34 cellular contexts compared by ENCODE assay signal in the genomic region with DNA sequence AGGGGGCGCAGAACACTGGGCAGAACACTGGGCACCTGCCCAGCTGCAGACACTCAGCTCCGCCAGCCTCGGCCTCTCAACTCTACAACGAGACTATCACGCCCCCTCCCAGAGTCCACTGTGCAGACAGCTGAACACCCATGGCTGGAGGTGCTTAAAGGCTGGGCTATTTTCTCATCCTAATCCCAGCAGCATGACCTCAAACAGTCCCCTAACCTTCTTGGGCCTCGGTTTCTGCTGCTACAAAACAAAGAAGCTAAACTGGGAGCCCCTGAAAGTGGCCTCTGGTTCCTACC.
"Had no signal": no experiment of that assay in that cellular context is flagged by ENCODE, and none has a peak within 500 bp of the region (broad histone marks: within the 10 kb centered on the region; RNA-seq: fewer than 3 reads in every experiment).

No MANE protein-coding gene starts in this region.

- H3K27ac ChIP-seq: adrenal gland, body of pancreas, coronary artery, dorsolateral prefrontal cortex, heart left ventricle, hepatocyte had no signal

- H3K36me3 Mint-ChIP-seq: activated CD4-positive, alpha-beta memory T cell treated with anti-CD3 and anti-CD28 coated beads for 36 hours; activated CD8-positive, alpha-beta memory T cell treated with anti-CD3 and anti-CD28 coated beads, Interleukin-2, amount 10 ng/mL, durations not matched to agents 7 days and 5 days; activated naive CD4-positive, alpha-beta T cell treated with anti-CD3 and anti-CD28 coated beads, Interleukin-2, amount 50 U/mL, for 24 hours; activated naive CD8-positive, alpha-beta T cell treated with anti-CD3 and anti-CD28 coated beads for 36 hours had no signal

- H3K27me3 ChIP-seq: adrenal gland, body of pancreas, heart left ventricle, hepatocyte had no signal

- H3K9me3 ChIP-seq: adrenal gland, body of pancreas, heart left ventricle had no signal

- H3K9me3 Mint-ChIP-seq: activated CD4-positive, alpha-beta memory T cell treated with anti-CD3 and anti-CD28 coated beads for 36 hours; activated CD4-positive, alpha-beta T cell treated with anti-CD3 and anti-CD28 coated beads, Interleukin-2, amount 10 ng/mL, durations not matched to agents 24 days and 14 days; activated naive CD4-positive, alpha-beta T cell treated with anti-CD3 and anti-CD28 coated beads for 36 hours; activated naive CD4-positive, alpha-beta T cell treated with anti-CD3 and anti-CD28 coated beads, Interleukin-2, amount 50 U/mL, for 24 hours; activated naive CD8-positive, alpha-beta T cell treated with anti-CD3 and anti-CD28 coated beads for 36 hours; activated naive CD8-positive, alpha-beta T cell treated with anti-CD3 and anti-CD28 coated beads, Interleukin-2, amount 50 U/mL, for 24 hours; activated T-helper 1 cell treated with anti-CD3 and anti-CD28 coated beads, Interleukin-12 subunit alpha, Interleukin-12 subunit beta, Interleukin-2, Interleukin-4 antibody, amounts not matched to agents 30 ng/mL and 10 ng/mL and 1 ng/mL, durations not matched to agents 14 hours and 24 hours and 36 hours; activated T-helper 2 cell treated with anti-CD3 and anti-CD28 coated beads, Interferon-gamma antibody, Interleukin-2, Interleukin-4, amounts not matched to agents 10 μg/mL and 5 μg/mL and 100 μg/mL, durations not matched to agents 14 hours and 24 hours and 36 hours; dendritic cell treated with granulocyte-macrophage colony-stimulating factor and Interleukin-4, amounts not matched to agents 40 ng/mL and 50 ng/mL, for 4 days; T-helper 2 cell treated with Interferon-gamma antibody and Interleukin-4, amounts not matched to agents 5 μg/mL and 100 μg/mL, for 36 hours had no signal

- H3K27ac Mint-ChIP-seq: activated CD4-positive, alpha-beta memory T cell treated with anti-CD3 and anti-CD28 coated beads for 36 hours; activated CD4-positive, alpha-beta T cell treated with anti-CD3 and anti-CD28 coated beads for 36 hours; activated CD4-positive, alpha-beta T cell treated with anti-CD3 and anti-CD28 coated beads, Interleukin-2, amount 10 ng/mL, durations not matched to agents 24 days and 14 days; activated CD8-positive, alpha-beta memory T cell treated with anti-CD3 and anti-CD28 coated beads, Interleukin-2, amount 10 ng/mL, durations not matched to agents 7 days and 5 days; activated CD8-positive, alpha-beta T cell treated with anti-CD3 and anti-CD28 coated beads, Interleukin-2, amount 10 ng/mL, durations not matched to agents 7 days and 5 days; activated naive CD4-positive, alpha-beta T cell treated with anti-CD3 and anti-CD28 coated beads for 36 hours; activated naive CD4-positive, alpha-beta T cell treated with anti-CD3 and anti-CD28 coated beads, Interleukin-2, amount 50 U/mL, for 24 hours; activated naive CD8-positive, alpha-beta T cell treated with anti-CD3 and anti-CD28 coated beads for 36 hours; activated naive CD8-positive, alpha-beta T cell treated with anti-CD3 and anti-CD28 coated beads, Interleukin-2, amount 50 U/mL, for 24 hours; activated T-helper 1 cell treated with anti-CD3 and anti-CD28 coated beads, Interleukin-12 subunit alpha, Interleukin-12 subunit beta, Interleukin-2, Interleukin-4 antibody, amounts not matched to agents 30 ng/mL and 10 ng/mL and 1 ng/mL, durations not matched to agents 14 hours and 24 hours and 36 hours; activated T-helper 2 cell treated with anti-CD3 and anti-CD28 coated beads, Interferon-gamma antibody, Interleukin-2, Interleukin-4, amounts not matched to agents 10 μg/mL and 5 μg/mL and 100 μg/mL, durations not matched to agents 14 hours and 24 hours and 36 hours; dendritic cell treated with granulocyte-macrophage colony-stimulating factor and Interleukin-4, amounts not matched to agents 40 ng/mL and 50 ng/mL, for 4 days; endodermal cell; T-helper 17 cell; T-helper 2 cell treated with Interferon-gamma antibody and Interleukin-4, amounts not matched to agents 5 μg/mL and 100 μg/mL, for 36 hours had no signal

- H3K4me1 Mint-ChIP-seq: activated CD4-positive, alpha-beta T cell treated with anti-CD3 and anti-CD28 coated beads for 36 hours; activated CD4-positive, alpha-beta T cell treated with anti-CD3 and anti-CD28 coated beads, Interleukin-2, amount 10 ng/mL, durations not matched to agents 24 days and 14 days; activated CD8-positive, alpha-beta memory T cell treated with anti-CD3 and anti-CD28 coated beads, Interleukin-2, amount 10 ng/mL, durations not matched to agents 7 days and 5 days; activated naive CD4-positive, alpha-beta T cell treated with anti-CD3 and anti-CD28 coated beads, Interleukin-2, amount 50 U/mL, for 24 hours; activated naive CD8-positive, alpha-beta T cell treated with anti-CD3 and anti-CD28 coated beads for 36 hours; activated naive CD8-positive, alpha-beta T cell treated with anti-CD3 and anti-CD28 coated beads, Interleukin-2, amount 50 U/mL, for 24 hours; endodermal cell; T-helper 17 cell had no signal

- H3K4me1 ChIP-seq: adrenal gland, body of pancreas, heart left ventricle had no signal

- H3K4me3 Mint-ChIP-seq: activated CD4-positive, alpha-beta memory T cell treated with anti-CD3 and anti-CD28 coated beads for 36 hours; activated CD4-positive, alpha-beta T cell treated with anti-CD3 and anti-CD28 coated beads for 36 hours; activated CD4-positive, alpha-beta T cell treated with anti-CD3 and anti-CD28 coated beads, Interleukin-2, amount 10 ng/mL, durations not matched to agents 24 days and 14 days; activated CD8-positive, alpha-beta memory T cell treated with anti-CD3 and anti-CD28 coated beads, Interleukin-2, amount 10 ng/mL, durations not matched to agents 7 days and 5 days; activated CD8-positive, alpha-beta T cell treated with anti-CD3 and anti-CD28 coated beads, Interleukin-2, amount 10 ng/mL, durations not matched to agents 7 days and 5 days; activated naive CD4-positive, alpha-beta T cell treated with anti-CD3 and anti-CD28 coated beads for 36 hours; activated naive CD4-positive, alpha-beta T cell treated with anti-CD3 and anti-CD28 coated beads, Interleukin-2, amount 50 U/mL, for 24 hours; activated naive CD8-positive, alpha-beta T cell treated with anti-CD3 and anti-CD28 coated beads for 36 hours; activated naive CD8-positive, alpha-beta T cell treated with anti-CD3 and anti-CD28 coated beads, Interleukin-2, amount 50 U/mL, for 24 hours; activated T-helper 1 cell treated with anti-CD3 and anti-CD28 coated beads, Interleukin-12 subunit alpha, Interleukin-12 subunit beta, Interleukin-2, Interleukin-4 antibody, amounts not matched to agents 30 ng/mL and 10 ng/mL and 1 ng/mL, durations not matched to agents 14 hours and 24 hours and 36 hours; dendritic cell treated with granulocyte-macrophage colony-stimulating factor and Interleukin-4, amounts not matched to agents 40 ng/mL and 50 ng/mL, for 4 days; endodermal cell; T-helper 17 cell; T-helper 2 cell treated with Interferon-gamma antibody and Interleukin-4, amounts not matched to agents 5 μg/mL and 100 μg/mL, for 36 hours had no signal

- H3K36me3 ChIP-seq: adrenal gland, heart left ventricle had no signal

- H3K27me3 Mint-ChIP-seq: activated CD4-positive, alpha-beta T cell treated with anti-CD3 and anti-CD28 coated beads for 36 hours; activated CD4-positive, alpha-beta T cell treated with anti-CD3 and anti-CD28 coated beads, Interleukin-2, amount 10 ng/mL, durations not matched to agents 24 days and 14 days had no signal

- H3K4me3 ChIP-seq: adrenal gland, body of pancreas, coronary artery, dorsolateral prefrontal cortex, heart left ventricle, hepatocyte had no signal

- ATAC-seq: activated CD4-positive, alpha-beta T cell treated with anti-CD3 and anti-CD28 coated beads for 36 hours; activated CD8-positive, alpha-beta memory T cell treated with anti-CD3 and anti-CD28 coated beads, Interleukin-2, amount 10 ng/mL, durations not matched to agents 7 days and 5 days; activated CD8-positive, alpha-beta T cell treated with anti-CD3 and anti-CD28 coated beads, Interleukin-2, amount 10 ng/mL, durations not matched to agents 7 days and 5 days; activated naive CD8-positive, alpha-beta T cell treated with anti-CD3 and anti-CD28 coated beads, Interleukin-2, amount 50 U/mL, for 24 hours; body of pancreas; esophagus mucosa; heart left ventricle; T-helper 17 cell had no signal

- DNase-seq: activated CD4-positive, alpha-beta memory T cell treated with anti-CD3 and anti-CD28 coated beads for 36 hours; activated CD4-positive, alpha-beta T cell treated with anti-CD3 and anti-CD28 coated beads for 36 hours; activated CD4-positive, alpha-beta T cell treated with anti-CD3 and anti-CD28 coated beads, Interleukin-2, amount 10 ng/mL, durations not matched to agents 24 days and 14 days; activated CD4-positive, CD25-positive, alpha-beta regulatory T cell; activated CD4-positive, CD25-positive, alpha-beta regulatory T cell treated with anti-CD3 and anti-CD28 coated beads, Interleukin-2, amount 50 U/mL, for 72 hours; activated CD8-positive, alpha-beta memory T cell treated with anti-CD3 and anti-CD28 coated beads, Interleukin-2, amount 10 ng/mL, durations not matched to agents 7 days and 5 days; activated CD8-positive, alpha-beta memory T cell treated with anti-CD3 and anti-CD28 coated beads, Interleukin-2, amount 50 U/mL, for 4 hours; activated CD8-positive, alpha-beta T cell treated with anti-CD3 and anti-CD28 coated beads, Interleukin-2, amount 10 ng/mL, durations not matched to agents 7 days and 5 days; activated effector memory CD4-positive, alpha-beta T cell treated with anti-CD3 and anti-CD28 coated beads, Interleukin-2, amount 50 U/mL, for 16 hours; activated naive CD4-positive, alpha-beta T cell treated with anti-CD3 and anti-CD28 coated beads for 36 hours; activated naive CD8-positive, alpha-beta T cell treated with anti-CD3 and anti-CD28 coated beads for 36 hours; activated naive CD8-positive, alpha-beta T cell treated with anti-CD3 and anti-CD28 coated beads, Interleukin-2, amount 50 U/mL, for 24 hours; activated T-cell treated with anti-CD3 and anti-CD28 coated beads, Interleukin-2, amount 50 U/mL, for 1 hour; activated T-cell treated with anti-CD3 and anti-CD28 coated beads, Interleukin-2, amount 50 U/mL, for 48 hours; adrenal gland; amygdala; body of pancreas; central memory CD4-positive, alpha-beta T cell; cerebellar nuclear complex; effector memory CD4-positive, alpha-beta T cell; endodermal cell; foreskin fibroblast; T-helper 17 cell; T1000 had no signal
